In the genomic region with DNA sequence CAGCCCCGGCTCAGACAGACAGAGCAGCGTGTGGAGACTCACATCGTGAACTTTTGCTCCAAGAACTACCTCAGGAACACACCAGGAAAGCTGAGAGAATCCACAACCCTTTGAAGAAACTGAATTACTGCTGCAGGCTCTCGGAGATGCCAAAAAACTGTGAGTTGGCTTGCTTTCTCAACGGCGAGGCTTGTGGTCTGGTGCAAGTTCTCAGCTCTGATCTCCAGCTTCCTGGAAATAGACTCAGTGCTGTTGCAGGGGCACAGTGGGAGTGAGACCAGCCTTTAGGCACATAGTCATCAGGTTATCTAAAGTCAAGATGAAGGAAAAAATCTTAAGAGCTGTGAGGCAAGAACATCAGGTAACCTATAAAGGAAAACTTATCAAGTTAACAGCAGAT, we compare ENCODE assay signal across 1 cellular context.
TF ChIP-seq lines count a peak whose summit lies in the region.

No MANE protein-coding gene starts in this region.

TF ChIP-seq in GM23338, 12 proteins besides CTCF, POLR2A, EP300 and RAD21 (continued from another document):
- TF ChIP-seq, protein P1, sequence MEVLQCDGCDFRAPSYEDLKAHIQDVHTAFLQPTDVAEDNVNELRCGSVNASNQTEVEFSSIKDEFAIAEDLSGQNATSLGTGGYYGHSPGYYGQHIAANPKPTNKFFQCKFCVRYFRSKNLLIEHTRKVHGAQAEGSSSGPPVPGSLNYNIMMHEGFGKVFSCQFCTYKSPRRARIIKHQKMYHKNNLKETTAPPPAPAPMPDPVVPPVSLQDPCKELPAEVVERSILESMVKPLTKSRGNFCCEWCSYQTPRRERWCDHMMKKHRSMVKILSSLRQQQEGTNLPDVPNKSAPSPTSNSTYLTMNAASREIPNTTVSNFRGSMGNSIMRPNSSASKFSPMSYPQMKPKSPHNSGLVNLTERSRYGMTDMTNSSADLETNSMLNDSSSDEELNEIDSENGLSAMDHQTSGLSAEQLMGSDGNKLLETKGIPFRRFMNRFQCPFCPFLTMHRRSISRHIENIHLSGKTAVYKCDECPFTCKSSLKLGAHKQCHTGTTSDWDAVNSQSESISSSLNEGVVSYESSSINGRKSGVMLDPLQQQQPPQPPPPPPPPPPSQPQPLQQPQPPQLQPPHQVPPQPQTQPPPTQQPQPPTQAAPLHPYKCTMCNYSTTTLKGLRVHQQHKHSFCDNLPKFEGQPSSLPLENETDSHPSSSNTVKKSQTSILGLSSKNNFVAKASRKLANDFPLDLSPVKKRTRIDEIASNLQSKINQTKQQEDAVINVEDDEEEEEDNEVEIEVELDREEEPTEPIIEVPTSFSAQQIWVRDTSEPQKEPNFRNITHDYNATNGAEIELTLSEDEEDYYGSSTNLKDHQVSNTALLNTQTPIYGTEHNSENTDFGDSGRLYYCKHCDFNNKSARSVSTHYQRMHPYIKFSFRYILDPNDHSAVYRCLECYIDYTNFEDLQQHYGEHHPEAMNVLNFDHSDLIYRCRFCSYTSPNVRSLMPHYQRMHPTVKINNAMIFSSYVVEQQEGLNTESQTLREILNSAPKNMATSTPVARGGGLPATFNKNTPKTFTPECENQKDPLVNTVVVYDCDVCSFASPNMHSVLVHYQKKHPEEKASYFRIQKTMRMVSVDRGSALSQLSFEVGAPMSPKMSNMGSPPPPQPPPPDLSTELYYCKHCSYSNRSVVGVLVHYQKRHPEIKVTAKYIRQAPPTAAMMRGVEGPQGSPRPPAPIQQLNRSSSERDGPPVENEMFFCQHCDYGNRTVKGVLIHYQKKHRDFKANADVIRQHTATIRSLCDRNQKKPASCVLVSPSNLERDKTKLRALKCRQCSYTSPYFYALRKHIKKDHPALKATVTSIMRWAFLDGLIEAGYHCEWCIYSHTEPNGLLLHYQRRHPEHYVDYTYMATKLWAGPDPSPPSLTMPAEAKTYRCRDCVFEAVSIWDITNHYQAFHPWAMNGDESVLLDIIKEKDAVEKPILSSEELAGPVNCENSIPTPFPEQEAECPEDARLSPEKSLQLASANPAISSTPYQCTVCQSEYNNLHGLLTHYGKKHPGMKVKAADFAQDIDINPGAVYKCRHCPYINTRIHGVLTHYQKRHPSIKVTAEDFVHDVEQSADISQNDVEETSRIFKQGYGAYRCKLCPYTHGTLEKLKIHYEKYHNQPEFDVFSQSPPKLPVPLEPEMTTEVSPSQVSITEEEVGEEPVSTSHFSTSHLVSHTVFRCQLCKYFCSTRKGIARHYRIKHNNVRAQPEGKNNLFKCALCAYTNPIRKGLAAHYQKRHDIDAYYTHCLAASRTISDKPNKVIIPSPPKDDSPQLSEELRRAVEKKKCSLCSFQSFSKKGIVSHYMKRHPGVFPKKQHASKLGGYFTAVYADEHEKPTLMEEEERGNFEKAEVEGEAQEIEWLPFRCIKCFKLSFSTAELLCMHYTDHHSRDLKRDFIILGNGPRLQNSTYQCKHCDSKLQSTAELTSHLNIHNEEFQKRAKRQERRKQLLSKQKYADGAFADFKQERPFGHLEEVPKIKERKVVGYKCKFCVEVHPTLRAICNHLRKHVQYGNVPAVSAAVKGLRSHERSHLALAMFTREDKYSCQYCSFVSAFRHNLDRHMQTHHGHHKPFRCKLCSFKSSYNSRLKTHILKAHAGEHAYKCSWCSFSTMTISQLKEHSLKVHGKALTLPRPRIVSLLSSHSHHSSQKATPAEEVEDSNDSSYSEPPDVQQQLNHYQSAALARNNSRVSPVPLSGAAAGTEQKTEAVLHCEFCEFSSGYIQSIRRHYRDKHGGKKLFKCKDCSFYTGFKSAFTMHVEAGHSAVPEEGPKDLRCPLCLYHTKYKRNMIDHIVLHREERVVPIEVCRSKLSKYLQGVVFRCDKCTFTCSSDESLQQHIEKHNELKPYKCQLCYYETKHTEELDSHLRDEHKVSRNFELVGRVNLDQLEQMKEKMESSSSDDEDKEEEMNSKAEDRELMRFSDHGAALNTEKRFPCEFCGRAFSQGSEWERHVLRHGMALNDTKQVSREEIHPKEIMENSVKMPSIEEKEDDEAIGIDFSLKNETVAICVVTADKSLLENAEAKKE (CRISPR knock-in tag; IDR thresholded peaks at IDR 0.05) = no peak
- TF ChIP-seq NANOG (IDR thresholded peaks at IDR 0.05; ENCODE audit: borderline replicate concordance) = no peak
- TF ChIP-seq, protein P2, sequence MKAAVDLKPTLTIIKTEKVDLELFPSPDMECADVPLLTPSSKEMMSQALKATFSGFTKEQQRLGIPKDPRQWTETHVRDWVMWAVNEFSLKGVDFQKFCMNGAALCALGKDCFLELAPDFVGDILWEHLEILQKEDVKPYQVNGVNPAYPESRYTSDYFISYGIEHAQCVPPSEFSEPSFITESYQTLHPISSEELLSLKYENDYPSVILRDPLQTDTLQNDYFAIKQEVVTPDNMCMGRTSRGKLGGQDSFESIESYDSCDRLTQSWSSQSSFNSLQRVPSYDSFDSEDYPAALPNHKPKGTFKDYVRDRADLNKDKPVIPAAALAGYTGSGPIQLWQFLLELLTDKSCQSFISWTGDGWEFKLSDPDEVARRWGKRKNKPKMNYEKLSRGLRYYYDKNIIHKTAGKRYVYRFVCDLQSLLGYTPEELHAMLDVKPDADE (IDR thresholded peaks at IDR 0.05) = no peak
- no peak for TF ChIP-seq EZH2phosphoT487 (IDR thresholded peaks at IDR 0.05; ENCODE audit: unreplicated experiment)
